In the genomic region with DNA sequence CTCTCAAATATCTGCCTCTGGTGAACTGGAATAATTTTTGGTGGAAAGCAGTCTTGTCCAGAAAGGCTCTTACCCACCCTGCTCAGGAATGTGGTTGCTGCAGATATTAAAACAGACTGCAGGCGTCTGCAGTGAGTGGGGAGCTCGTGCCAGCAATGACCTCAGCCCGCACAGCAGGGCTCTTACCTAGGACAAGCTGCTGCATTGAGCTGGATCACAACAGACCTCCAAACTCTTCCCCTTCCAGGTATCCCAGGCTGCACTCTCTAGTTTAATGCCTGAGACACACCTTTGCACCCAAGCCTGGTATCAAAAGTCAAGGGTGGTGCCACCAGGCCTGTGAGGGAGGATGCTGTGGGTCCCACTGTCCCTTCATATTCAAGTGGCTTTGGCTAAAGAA, we compare ENCODE assay signal across 11 cellular contexts.
A peak's percentile ranks its signal among the peaks of the same experiment; 100 is the strongest.
DNase-seq lines count a peak whose midpoint lies in the region; ATAC-seq, FAIRE-seq and TF ChIP-seq lines count a peak whose summit lies in the region.
"Had no signal": no experiment of that assay in that cellular context is flagged by ENCODE, and none has a peak within 500 bp of the region (broad histone marks: within the 10 kb centered on the region; RNA-seq: fewer than 3 reads in every experiment).

No MANE protein-coding gene starts in this region.

- H3K4me1 ChIP-seq in gastroesophageal sphincter: peaks cover 0 to 86% (median 42%) of the 10 kb centered on the region in 3 donors
- no peaks in the 10 kb centered on the region for H3K4me1 ChIP-seq in psoas muscle
- H3K4me1 ChIP-seq: right lobe of liver had no signal

- no peak overlapping the region for H3K4me3 Mint-ChIP-seq in effector memory CD8-positive, alpha-beta T cell

- no peaks in the 10 kb centered on the region for H3K9me3 Mint-ChIP-seq in effector memory CD8-positive, alpha-beta T cell

- H3K36me3 Mint-ChIP-seq in effector memory CD8-positive, alpha-beta T cell (ENCODE audit: insufficient read depth): no peaks in the 10 kb centered on the region

- H3K36me3 ChIP-seq in gastroesophageal sphincter (no peaks in the 10 kb centered on the region), psoas muscle (ENCODE audit: insufficient read depth in 1 of 2, low read depth in 1 of 2) (no peaks in the 10 kb centered on the region)
- H3K36me3 ChIP-seq: right lobe of liver had no signal

- no peak for TF ChIP-seq EP300 in gastroesophageal sphincter (IDR thresholded peaks at IDR 0.05)

- peaks cover 22 to 72% of the 10 kb centered on the region in 2 donors for H3K27me3 Mint-ChIP-seq in effector memory CD8-positive, alpha-beta T cell

- TF ChIP-seq CTCF in gastroesophageal sphincter (IDR thresholded peaks at IDR 0.05) (peak in 2 of 4 experiments; percentile 5 to 44), psoas muscle (IDR thresholded peaks at IDR 0.05) (no peak)

- H3K27me3 ChIP-seq in gastroesophageal sphincter: no peaks in the 10 kb centered on the region
- H3K27me3 ChIP-seq in psoas muscle (ENCODE audit: insufficient read depth in 3 of 3, low read length in 2 of 3): peaks cover 0 to 6% (median 2%) of the 10 kb centered on the region in 3 donors
- H3K27me3 ChIP-seq: right lobe of liver had no signal

- no peak for TF ChIP-seq POLR2A in gastroesophageal sphincter (IDR thresholded peaks at IDR 0.05)

- no peak for FAIRE-seq in RCC 7860 (lab: Jason Lieb, UNC)
- FAIRE-seq: GM19239 had no signal

- peak; percentile 14 for DNase-seq in HCEC 1CT
- peak; percentile 13 for DNase-seq in RCC 7860 (ENCODE audit: low spot score)
- peak; percentile 50 to 62 for DNase-seq in psoas muscle
- DNase-seq in NOMO-1 (lab: John Stamatoyannopoulos, UW; ENCODE audit: unreplicated experiment in 2 of 2): no peak
- no peak for DNase-seq in effector CD4-positive, alpha-beta T cell
- DNase-seq in posterior cingulate gyrus: no peak
- DNase-seq in effector memory CD8-positive, alpha-beta T cell: no peak
- DNase-seq: NCI-H526 treated with DMSO at 0.1 percent for 48 hours, right lobe of liver had no signal

- H3K27ac ChIP-seq in gastroesophageal sphincter: peak overlapping the region in 3 of 4 donors; percentile 36 to 44 (median 42)
- H3K27ac ChIP-seq in psoas muscle: no peak overlapping the region
- H3K27ac ChIP-seq: right lobe of liver had no signal

- 26% methylated on average over 3 of the region's 3 CpGs; no CpG with 5 or more reads in 1 of the 2 donors for WGBS in gastroesophageal sphincter (ENCODE audit: low coverage in 1 of 2), 2 donors
- WGBS in psoas muscle, 3 donors: 61 to 78% (median 76%) methylated on average over 3 of the region's 3 CpGs

- intact Hi-C loops in psoas muscle (cut with DNase I) (no loop called here), posterior cingulate gyrus (cut with DNase I) (no loop called here)

- no peak overlapping the region for H3K27ac Mint-ChIP-seq in effector memory CD8-positive, alpha-beta T cell

- H3K4me3 ChIP-seq in gastroesophageal sphincter (no peak overlapping the region), psoas muscle (no peak overlapping the region)
- H3K4me3 ChIP-seq: right lobe of liver had no signal

- H3K4me1 Mint-ChIP-seq in effector memory CD8-positive, alpha-beta T cell (ENCODE audit: low read depth in 2 of 2): no peaks in the 10 kb centered on the region

- ATAC-seq in gastroesophageal sphincter: peak; percentile 39
- ATAC-seq in psoas muscle: no peak
- no peak for ATAC-seq in effector memory CD8-positive, alpha-beta T cell (replicated peaks)

- H3K9me3 ChIP-seq in gastroesophageal sphincter (no peaks in the 10 kb centered on the region), psoas muscle (no peaks in the 10 kb centered on the region)
- H3K9me3 ChIP-seq: right lobe of liver had no signal

Comparison
In these comparisons a context has a peak if more than half of its experiments do, and no peak if none do; other contexts are left out.
1. DNase-seq: peak in HCEC 1CT (single experiment), RCC 7860 (single experiment) and psoas muscle (2 of 2); none in NOMO-1 (0 of 2), effector CD4-positive, alpha-beta T cell (single experiment), posterior cingulate gyrus (0 of 10) and effector memory CD8-positive, alpha-beta T cell (0 of 3).